In genomic region chr15:68808770-68809169, GRCh38 we compare ENCODE assay signal across 1 cellular context.
TF ChIP-seq lines count a peak whose summit lies in the region.

No MANE protein-coding gene starts in this region.

TF ChIP-seq in WTC11, 78 proteins besides CTCF, POLR2A, EP300 and RAD21 (continued from another document):
- TF ChIP-seq USF2 (CRISPR knock-in tag; IDR thresholded peaks at IDR 0.05): no peak
